ENCODE assay signal across 8 cellular contexts in the genomic region with DNA sequence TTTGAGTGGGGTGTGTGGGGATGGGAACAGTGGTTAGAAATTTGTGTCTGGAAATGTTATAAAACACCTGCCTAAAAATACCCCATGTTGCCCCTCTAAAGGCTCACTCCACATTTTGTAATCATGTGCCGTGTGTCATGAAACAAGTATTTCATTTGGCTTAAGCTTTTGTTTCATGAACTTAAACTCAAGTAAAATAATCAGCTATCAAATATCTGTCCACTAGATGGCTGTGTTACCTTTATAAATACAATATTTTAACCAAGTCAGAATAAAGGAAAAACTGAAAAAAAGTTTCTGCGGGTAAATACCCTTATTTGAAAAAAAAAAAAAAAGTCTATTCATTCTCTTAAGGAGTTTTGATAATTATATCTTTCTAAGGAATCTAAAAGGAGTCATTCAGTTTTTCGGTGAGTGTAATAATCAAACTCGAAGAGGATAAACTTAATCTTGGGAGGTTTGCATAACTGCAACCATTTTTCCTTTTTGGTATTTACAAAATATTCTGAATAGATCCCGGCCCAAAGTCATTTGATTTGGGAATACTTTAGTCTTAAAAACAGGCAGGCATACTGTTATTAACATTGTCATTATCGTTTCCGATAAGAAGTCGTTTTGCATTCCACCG. TPM values are rescaled to one million over a fixed set of nuclear protein-coding genes. Genes with fewer than 3 reads are reported as not detected.
DNase-seq lines count a peak whose midpoint lies in the region; ATAC-seq, FAIRE-seq and TF ChIP-seq lines count a peak whose summit lies in the region.

No MANE protein-coding gene starts in this region.

- H3K27me3 ChIP-seq in gastroesophageal sphincter = no peaks in the 10 kb centered on the region
- no peaks in the 10 kb centered on the region for H3K27me3 ChIP-seq in Peyer's patch

- H3K36me3 ChIP-seq in gastroesophageal sphincter (no peaks in the 10 kb centered on the region), Peyer's patch (no peaks in the 10 kb centered on the region)

- no peak for FAIRE-seq in urothelium cell line (lab: Jason Lieb, UNC)

- CTCF ChIA-PET in HEK293T (lab: Yijun Ruan, JAX) = interaction anchor here (0.7 to 1.0 kb wide), 2 partner anchors 76 to 199 kb away, joined by 3 read pairs; no protein-coding TSS in a partner anchor

- TF ChIP-seq CTCF in gastroesophageal sphincter (IDR thresholded peaks at IDR 0.05) (peak; percentile 9 to 45 (median 38)), Peyer's patch (IDR thresholded peaks at IDR 0.05) (peak in 3 of 6 experiments; percentile 36 to 52 (median 50))

- POLR2A ChIA-PET in HEK293T (lab: Yijun Ruan, JAX) = no interaction called here

- H3K4me1 ChIP-seq in gastroesophageal sphincter (no peaks in the 10 kb centered on the region), Peyer's patch (no peaks in the 10 kb centered on the region)

- no peak for ATAC-seq in gastroesophageal sphincter

- no peak for TF ChIP-seq EP300 in gastroesophageal sphincter (IDR thresholded peaks at IDR 0.05)

- TF ChIP-seq POLR2A in gastroesophageal sphincter (IDR thresholded peaks at IDR 0.05) (no peak), Peyer's patch (IDR thresholded peaks at IDR 0.05) (no peak)

- DNase-seq in Ammon's horn (ENCODE audit: low spot score) (peak; percentile 11), HEK293T (ENCODE audit: extremely low spot score) (no peak), SK-N-DZ (ENCODE audit: low spot score) (peak; percentile 13), urothelium cell line (ENCODE audit: low spot score) (peak; percentile 8), cerebellar nuclear complex (lab: John Stamatoyannopoulos, UW) (no peak), Peyer's patch (no peak), ureter (ENCODE audit: low spot score) (no peak)

- no peak overlapping the region for H3K27ac ChIP-seq in gastroesophageal sphincter
- no peak overlapping the region for H3K27ac ChIP-seq in Peyer's patch

- no peak overlapping the region for H3K4me3 ChIP-seq in gastroesophageal sphincter
- no peak overlapping the region for H3K4me3 ChIP-seq in Peyer's patch

- H3K9me3 ChIP-seq in gastroesophageal sphincter (no peaks in the 10 kb centered on the region), Peyer's patch (no peaks in the 10 kb centered on the region)

- whole genome bisulfite sequencing in gastroesophageal sphincter (ENCODE audit: low coverage in 1 of 2), 2 donors = 61 to 64% methylated on average over 9 of the region's 9 CpGs

TF ChIP-seq in HEK293T, 16 proteins besides CTCF, POLR2A, EP300 and RAD21:
- TF ChIP-seq ARNT (IDR thresholded peaks at IDR 0.05) (no peak), FOXM1 (IDR thresholded peaks at IDR 0.05; ENCODE audit: borderline replicate concordance) (no peak), ZNF384 (IDR thresholded peaks at IDR 0.05) (peak; percentile 58), BHLHE40 (IDR thresholded peaks at IDR 0.05; ENCODE audit: borderline replicate concordance) (no peak), L3MBTL2 (conservative IDR thresholded peaks at IDR 0.05) (no peak), CTBP1 (IDR thresholded peaks at IDR 0.05; ENCODE audit: borderline replicate concordance) (no peak)

RNA-seq across cellular contexts. Expression of a gene that starts 29.9 kb away (rescaled TPM):
- 16.2 and 18.3 TPM in 2 replicates for polyA plus RNA-seq in SK-N-DZ (2014; cell fraction: cytosol; rRNA removed)
- 16.7 and 24.8 TPM in 2 replicates for polyA plus RNA-seq in SK-N-DZ (2014; cell fraction: nucleus; rRNA removed)
- total RNA-seq in gastroesophageal sphincter = 10 to 100 TPM; 18.7 to 33.2 (median 24.8) TPM
- total RNA-seq in Peyer's patch = 10 to 100 TPM; 13.6 to 31.4 (median 19.1) TPM
- total RNA-seq in ureter = 16.0 TPM

RNA-seq across cellular contexts. Expression of a gene that starts 49.5 kb away (rescaled TPM):
- polyA plus RNA-seq in SK-N-DZ (2014; cell fraction: cytosol; rRNA removed) = 64.2 and 68.7 TPM in 2 replicates
- 56.6 and 57.2 TPM in 2 replicates for polyA plus RNA-seq in SK-N-DZ (2014; cell fraction: nucleus; rRNA removed)
- 1 to 10 TPM; 2.2 to 5.9 (median 3.2) TPM for total RNA-seq in gastroesophageal sphincter
- 1 to 10 TPM; 2.7 to 7.4 (median 3.0) TPM for total RNA-seq in Peyer's patch
- total RNA-seq in ureter = 5.3 TPM

Comparison
In these comparisons a context has a peak if more than half of its experiments do, and no peak if none do; other contexts are left out.
1. DNase-seq: peak in Ammon's horn (single experiment), SK-N-DZ (single experiment) and urothelium cell line (single experiment); none in HEK293T (single experiment), cerebellar nuclear complex (0 of 2), Peyer's patch (0 of 3) and ureter (single experiment).